Comparison of ENCODE assay signal across 8 cellular contexts in genomic region chr1:153945795-153946621, GRCh38. TPM values are rescaled to one million over a fixed set of nuclear protein-coding genes. Genes with fewer than 3 reads are reported as not detected.
DNase-seq lines count a peak whose midpoint lies in the region; ATAC-seq and TF ChIP-seq lines count a peak whose summit lies in the region.

No MANE protein-coding gene starts in this region.

- no peaks in the 10 kb centered on the region for H3K9me3 ChIP-seq in muscle layer of duodenum (ENCODE audit: control insufficient read depth in 1 of 2, low read length in 2 of 2)

- H3K9me3 Mint-ChIP-seq in stimulated activated effector memory CD8-positive, alpha-beta T cell treated with anti-CD3 and anti-CD28 coated beads, Interleukin-12 subunit alpha, Interleukin-12 subunit beta, amount 100 ng/mL, for 72 hours: no peaks in the 10 kb centered on the region

- peaks cover 6 to 15% of the 10 kb centered on the region in 2 donors for H3K4me1 ChIP-seq in muscle layer of duodenum (ENCODE audit: control insufficient read depth in 1 of 2, insufficient read depth in 2 of 2, low read length in 2 of 2)

- H3K4me3 Mint-ChIP-seq in stimulated activated effector memory CD8-positive, alpha-beta T cell treated with anti-CD3 and anti-CD28 coated beads, Interleukin-12 subunit alpha, Interleukin-12 subunit beta, amount 100 ng/mL, for 72 hours: peak overlapping the region; percentile 88

- ATAC-seq in GM18870 (IDR thresholded peaks at IDR 0.05; ENCODE audit: unreplicated experiment) (peak; percentile 68), HG03095 (IDR thresholded peaks at IDR 0.05; ENCODE audit: unreplicated experiment) (peak; percentile 53)
- peak; percentile 73 for ATAC-seq in stimulated activated effector memory CD8-positive, alpha-beta T cell treated with anti-CD3 and anti-CD28 coated beads, Interleukin-12 subunit alpha, Interleukin-12 subunit beta, amount 100 ng/mL, for 72 hours

- H3K27ac Mint-ChIP-seq in stimulated activated effector memory CD8-positive, alpha-beta T cell treated with anti-CD3 and anti-CD28 coated beads, Interleukin-12 subunit alpha, Interleukin-12 subunit beta, amount 100 ng/mL, for 72 hours: peak overlapping the region; percentile 97

- H3K4me3 ChIP-seq in AG09309 (ENCODE audit: control insufficient read depth, low read depth, low read length) (peak overlapping the region; percentile 81), epithelial cell of proximal tubule (ENCODE audit: low read depth, low read length) (peak overlapping the region; percentile 88), muscle layer of duodenum (ENCODE audit: low read depth in 1 of 2, low read length in 2 of 2) (peak overlapping the region; percentile 77 to 87)

- peaks cover 62% of the 10 kb centered on the region for H3K4me1 Mint-ChIP-seq in stimulated activated effector memory CD8-positive, alpha-beta T cell treated with anti-CD3 and anti-CD28 coated beads, Interleukin-12 subunit alpha, Interleukin-12 subunit beta, amount 100 ng/mL, for 72 hours

- H3K36me3 Mint-ChIP-seq in stimulated activated effector memory CD8-positive, alpha-beta T cell treated with anti-CD3 and anti-CD28 coated beads, Interleukin-12 subunit alpha, Interleukin-12 subunit beta, amount 100 ng/mL, for 72 hours: peaks cover 85% of the 10 kb centered on the region

- TF ChIP-seq CTCF in AG09309 (IDR thresholded peaks at IDR 0.05; ENCODE audit: control insufficient read depth, insufficient read depth, low read depth, low read length, missing control alignments): no peak
- TF ChIP-seq CTCF in epithelial cell of proximal tubule (conservative IDR thresholded peaks at IDR 0.05; ENCODE audit: low read depth, low read length): no peak

- H3K27ac ChIP-seq in muscle layer of duodenum (ENCODE audit: low read length): peak overlapping the region; percentile 83

- no peaks in the 10 kb centered on the region for H3K27me3 ChIP-seq in muscle layer of duodenum (ENCODE audit: low read depth, low read length)

- DNase-seq in AG09309 (ENCODE audit: low read depth) (no peak), NOMO-1 (lab: John Stamatoyannopoulos, UW; ENCODE audit: unreplicated experiment in 2 of 2) (peak; percentile 97 to 98), activated T-cell treated with anti-CD3 and anti-CD28 coated beads for 24 hours (ENCODE audit: low read depth) (peak; percentile 60), epithelial cell of proximal tubule (ENCODE audit: low read depth) (no peak)
- peak; percentile 61 to 88 for DNase-seq in stimulated activated effector memory CD8-positive, alpha-beta T cell treated with anti-CD3 and anti-CD28 coated beads, Interleukin-12 subunit alpha, Interleukin-12 subunit beta, amount 100 ng/mL, for 72 hours (ENCODE audit: low spot score in 2 of 2)

- peaks cover 33 to 45% of the 10 kb centered on the region in 2 donors for H3K36me3 ChIP-seq in muscle layer of duodenum (ENCODE audit: control insufficient read depth in 1 of 2, insufficient read depth in 2 of 2, low read length in 2 of 2)

RNA-seq across cellular contexts. Expression of gene DENND4B, which starts 0.5 kb away (rescaled TPM):
- total RNA-seq in epithelial cell of proximal tubule: 19.1 and 42.5 TPM in 2 replicates

RNA-seq across cellular contexts. Expression of gene CRTC2, which starts 12.4 kb away (rescaled TPM):
- total RNA-seq in epithelial cell of proximal tubule: 20.2 and 24.6 TPM in 2 replicates

RNA-seq across cellular contexts. Expression of gene SLC39A1, which starts 17.3 kb away (rescaled TPM):
- total RNA-seq in epithelial cell of proximal tubule: 107 and 145 TPM in 2 replicates

RNA-seq across cellular contexts. Expression of gene CREB3L4, which starts 21.7 kb away (rescaled TPM):
- total RNA-seq in epithelial cell of proximal tubule: 10.7 and 15.3 TPM in 2 replicates

RNA-seq across cellular contexts. Expression of gene GATAD2B, which starts 23.2 kb away (rescaled TPM):
- total RNA-seq in epithelial cell of proximal tubule: 6.8 and 10.3 TPM in 2 replicates

Comparison
In these comparisons a context has a peak if more than half of its experiments do, and no peak if none do; other contexts are left out.
1. DNase-seq: peak in NOMO-1 (2 of 2), activated T-cell treated with anti-CD3 and anti-CD28 coated beads for 24 hours (single experiment) and stimulated activated effector memory CD8-positive, alpha-beta T cell treated with anti-CD3 and anti-CD28 coated beads, Interleukin-12 subunit alpha, Interleukin-12 subunit beta, amount 100 ng/mL, for 72 hours (2 of 2); none in AG09309 (single experiment) and epithelial cell of proximal tubule (single experiment).
2. Peak in every context shown above with its lines, with median percentiles within 50 percentile points of each other: H3K4me3 ChIP-seq and ATAC-seq.